16 cellular contexts compared by ENCODE assay signal in the genomic region with DNA sequence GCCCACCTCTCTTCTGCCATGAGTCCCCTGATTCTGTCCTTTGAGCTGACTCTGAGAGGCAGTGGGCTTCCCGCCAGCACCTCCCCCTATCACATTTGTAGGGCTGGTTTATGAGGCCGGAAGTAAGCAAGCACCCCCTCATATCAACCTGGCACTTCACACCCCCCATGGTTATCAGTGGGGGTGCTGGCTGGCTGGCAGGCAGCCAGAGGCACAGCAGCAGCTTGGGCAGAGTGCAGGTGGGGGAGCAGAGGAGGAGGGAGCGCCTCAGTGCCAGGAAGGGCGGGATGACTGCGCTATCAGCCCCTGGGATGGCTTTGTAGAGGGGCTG. TPM values are rescaled to one million over a fixed set of nuclear protein-coding genes. Genes with fewer than 3 reads are reported as not detected.
DNase-seq lines count a peak whose midpoint lies in the region; ATAC-seq, FAIRE-seq and TF ChIP-seq lines count a peak whose summit lies in the region.
"Had no signal": no experiment of that assay in that cellular context is flagged by ENCODE, and none has a peak within 500 bp of the region (broad histone marks: within the 10 kb centered on the region; RNA-seq: fewer than 3 reads in every experiment).

No MANE protein-coding gene starts in this region.

- TF ChIP-seq EP300 in K562 (IDR thresholded peaks at IDR 0.05; ENCODE audit: low read length): no peak

- intact Hi-C loops in K562 (cut with micrococcal nuclease): loop anchor here (5.0 kb wide), 1 partner anchor 123 kb away; no protein-coding TSS in a partner anchor

- no peak overlapping the region for H2BK20ac ChIP-seq in H9 (ENCODE audit: low read depth, low read length, poor library complexity, severe bottlenecking)

- no peak for TF ChIP-seq RAD21 in K562 (CRISPR knock-in tag; conservative IDR thresholded peaks at IDR 0.05 in 1 of 2, IDR thresholded peaks at IDR 0.05 in 1 of 2)

- no peak overlapping the region for H3K56ac ChIP-seq in H9 (ENCODE audit: insufficient read length, low read depth, low read length)

- H3K9ac ChIP-seq in H9 (ENCODE audit: extremely low read depth, insufficient read length, low read length) (no peak overlapping the region), K562 (ENCODE audit: insufficient read depth in 1 of 2, low read depth in 2 of 2, low read length in 2 of 2) (no peak overlapping the region)
- H3K9ac ChIP-seq: BLaER1 had no signal

- no peaks in the 10 kb centered on the region for H3K9me3 Mint-ChIP-seq in H9
- H3K9me3 Mint-ChIP-seq: activated naive CD4-positive, alpha-beta T cell treated with anti-CD3 and anti-CD28 coated beads, Interleukin-2, amount 50 U/mL, for 24 hours; effector memory CD8-positive, alpha-beta T cell had no signal

- TF ChIP-seq CTCF in H9 (conservative IDR thresholded peaks at IDR 0.05) (no peak), K562 (IDR thresholded peaks at IDR 0.05 in 2 of 3, conservative IDR thresholded peaks at IDR 0.05 in 1 of 3; ENCODE audit: insufficient read depth in 2 of 3, low read depth in 1 of 3, low read length in 3 of 3) (no peak)

- CTCF ChIA-PET in K562 (lab: Yijun Ruan, JAX; ENCODE audit: low intra/inter-chr PET ratio): no interaction called here

- H3K4me3 ChIP-seq in K562: no peak overlapping the region
- H3K4me3 ChIP-seq in effector memory CD4-positive, alpha-beta T cell (ENCODE audit: insufficient read depth, low read depth, low read length, poor library complexity, severe bottlenecking): no peak overlapping the region
- H3K4me3 ChIP-seq: BLaER1, cardiac muscle cell, left ventricle myocardium inferior, psoas muscle had no signal

- H3K14ac ChIP-seq in H9 (ENCODE audit: insufficient read depth, low read length): no peak overlapping the region

- H3K23me2 ChIP-seq in H9 (ENCODE audit: insufficient read length, low read depth, low read length, poor library complexity, severe bottlenecking): no peaks in the 10 kb centered on the region

- WGBS in H9 (ENCODE audit: extremely low coverage, insufficient read length, low lambda C conversion rate): no CpG with 5 or more reads among the region's 5 CpGs
- 95% methylated on average over 5 of the region's 5 CpGs for WGBS in K562 (ENCODE audit: insufficient coverage, low coverage, missing lambda C conversion rate)

- H4K91ac ChIP-seq in H9 (ENCODE audit: insufficient read length, low read depth, low read length): no peak overlapping the region

- FAIRE-seq in K562 (lab: Jason Lieb, UNC) (no peak), GM12892 (lab: Jason Lieb, UNC) (no peak)

- H3K27me3 ChIP-seq in H9 (ENCODE audit: insufficient read depth, low read length): no peaks in the 10 kb centered on the region
- H3K27me3 ChIP-seq in K562 (ENCODE audit: control insufficient read depth in 2 of 2, insufficient read depth in 2 of 2, low read length in 2 of 2): no peaks in the 10 kb centered on the region
- H3K27me3 ChIP-seq in effector memory CD4-positive, alpha-beta T cell (replicated peaks; ENCODE audit: control insufficient read depth, insufficient read depth, low read length, poor library complexity, severe bottlenecking): no peaks in the 10 kb centered on the region
- H3K27me3 ChIP-seq: BLaER1, cardiac muscle cell had no signal

- BruUV-seq in K562 (replicated peaks; lab: Mats Ljungman, UMichigan): no TSS peak

- in situ Hi-C loops in K562 (cut with MboI): no loop called here

- DNase-seq in COLO668 (lab: John Stamatoyannopoulos, UW; ENCODE audit: unreplicated experiment) (peak; percentile 87), H9 (no peak), NCI-H2196 (lab: John Stamatoyannopoulos, UW; ENCODE audit: unreplicated experiment) (peak; percentile 74), K562 (ENCODE audit: extremely low read depth in 1 of 4, low spot score in 3 of 4) (no peak), GM12892 (ENCODE audit: insufficient read length) (no peak), mesenteric fat pad (ENCODE audit: low spot score) (no peak)
- no peak for DNase-seq in effector memory CD4-positive, alpha-beta T cell
- DNase-seq: effector memory CD8-positive, alpha-beta T cell; H7; Karpas-422; left ventricle myocardium inferior; psoas muscle had no signal

- POLR2A ChIA-PET in K562 (lab: Yijun Ruan, JAX): interaction anchor here (0.6 to 1.2 kb wide), 4 partner anchors 17 to 223 kb away, joined by 3 to 4 read pairs (median 3); no protein-coding TSS in a partner anchor

- peaks cover 15 to 42% (median 21%) of the 10 kb centered on the region in 3 experiments for H3K36me3 Mint-ChIP-seq in H9 (ENCODE audit: insufficient read depth in 1 of 3, low read depth in 3 of 3)

- no peak overlapping the region for H4K8ac ChIP-seq in H9 (replicated peaks; ENCODE audit: insufficient read length, low read depth, low read length)

- H3K79me2 ChIP-seq in H9 (ENCODE audit: insufficient read depth, low read length) (no peaks in the 10 kb centered on the region), K562 (ENCODE audit: control insufficient read depth, insufficient read depth, low read length) (no peaks in the 10 kb centered on the region)

- H3K9me3 ChIP-seq in H9 (ENCODE audit: control insufficient read depth, low read depth, low read length) (no peaks in the 10 kb centered on the region), K562 (replicated peaks; ENCODE audit: control insufficient read depth, insufficient read depth, low read depth, low read length) (no peaks in the 10 kb centered on the region)
- no peaks in the 10 kb centered on the region for H3K9me3 ChIP-seq in effector memory CD4-positive, alpha-beta T cell (ENCODE audit: control insufficient read depth, low read length)
- H3K9me3 ChIP-seq: BLaER1, left ventricle myocardium inferior, psoas muscle had no signal

- no peaks in the 10 kb centered on the region for H4K20me1 ChIP-seq in H9 (ENCODE audit: control insufficient read depth, insufficient read depth, insufficient read length)
- no peaks in the 10 kb centered on the region; the same call in none of the 2 replicates for H4K20me1 ChIP-seq in K562 (replicated peaks; ENCODE audit: control insufficient read depth, insufficient read depth, low read length)
- H4K20me1 ChIP-seq: BLaER1 had no signal

- H2BK5ac ChIP-seq in H9 (ENCODE audit: insufficient read length, low read length): no peak overlapping the region

- H3K4ac ChIP-seq in H9 (ENCODE audit: low read depth, low read length): no peak overlapping the region

- H3K27me3 Mint-ChIP-seq in H9 (ENCODE audit: low read depth): no peaks in the 10 kb centered on the region
- H3K27me3 Mint-ChIP-seq: activated naive CD4-positive, alpha-beta T cell treated with anti-CD3 and anti-CD28 coated beads, Interleukin-2, amount 50 U/mL, for 24 hours; effector memory CD8-positive, alpha-beta T cell had no signal

- H3K36me3 ChIP-seq in K562 (ENCODE audit: control insufficient read depth, insufficient read depth, low read length): peaks cover 65% of the 10 kb centered on the region; the same call in 2 of the 3 replicates
- peaks cover 62% of the 10 kb centered on the region for H3K36me3 ChIP-seq in effector memory CD4-positive, alpha-beta T cell (ENCODE audit: control insufficient read depth, insufficient read depth, low read length)

- peaks cover 10 to 38% of the 10 kb centered on the region in 2 experiments for H3K4me1 Mint-ChIP-seq in H9

- no peaks in the 10 kb centered on the region for H3K9me1 ChIP-seq in K562 (ENCODE audit: control insufficient read depth, insufficient read depth, low read length)

- H2BK120ac ChIP-seq in H9 (ENCODE audit: low read depth, low read length, poor library complexity, severe bottlenecking): no peak overlapping the region

- peak overlapping the region in 2 of 3 experiments; percentile 65 to 74; a peak in 3 of 7 replicates for H3K27ac Mint-ChIP-seq in H9
- H3K27ac Mint-ChIP-seq: activated naive CD4-positive, alpha-beta T cell treated with anti-CD3 and anti-CD28 coated beads, Interleukin-2, amount 50 U/mL, for 24 hours had no signal

- no peak overlapping the region for H3K18ac ChIP-seq in H9 (ENCODE audit: insufficient read length, low read depth, low read length)

- H3K79me1 ChIP-seq in H9 (ENCODE audit: insufficient read depth, low read depth, low read length, poor library complexity, severe bottlenecking): no peaks in the 10 kb centered on the region

- no peak overlapping the region for H2AFZ ChIP-seq in H9 (ENCODE audit: low read length)
- H2AFZ ChIP-seq in K562 (ENCODE audit: low read depth, low read length): no peak overlapping the region

- H4K5ac ChIP-seq in H9 (ENCODE audit: insufficient read length, low read depth, low read length): no peak overlapping the region

- H3K27ac ChIP-seq in H9 (ENCODE audit: insufficient read length, low read depth, low read length) (no peak overlapping the region), K562 (ENCODE audit: extremely low read depth, low read depth, low read length) (no peak overlapping the region)
- no peak overlapping the region for H3K27ac ChIP-seq in effector memory CD4-positive, alpha-beta T cell (ENCODE audit: insufficient read depth, low read length, poor library complexity, severe bottlenecking)
- H3K27ac ChIP-seq: BLaER1, cardiac muscle cell, left ventricle myocardium inferior, psoas muscle had no signal

- H2BK12ac ChIP-seq in H9 (ENCODE audit: insufficient read length, low read depth, low read length): no peak overlapping the region

- H3K23ac ChIP-seq in H9 (ENCODE audit: insufficient read length, low read depth, low read length): no peak overlapping the region

- H3K4me1 ChIP-seq in H9 (ENCODE audit: insufficient read depth, low read length): no peaks in the 10 kb centered on the region
- peaks cover 0 to 4% of the 10 kb centered on the region in 2 experiments; a peak in 1 of 5 replicates for H3K4me1 ChIP-seq in K562 (replicated peaks in 1 of 2; ENCODE audit: control insufficient read depth in 2 of 2, insufficient read depth in 2 of 2, low read length in 2 of 2)
- no peaks in the 10 kb centered on the region for H3K4me1 ChIP-seq in effector memory CD4-positive, alpha-beta T cell (ENCODE audit: control insufficient read depth, insufficient read depth, low read length, poor library complexity, severe bottlenecking)
- H3K4me1 ChIP-seq: BLaER1, psoas muscle had no signal

- no peak overlapping the region for H3K4me3 Mint-ChIP-seq in H9
- H3K4me3 Mint-ChIP-seq: activated naive CD4-positive, alpha-beta T cell treated with anti-CD3 and anti-CD28 coated beads, Interleukin-2, amount 50 U/mL, for 24 hours; effector memory CD8-positive, alpha-beta T cell had no signal

- ATAC-seq in K562: no peak
- no peak for ATAC-seq in GM21447 (IDR thresholded peaks at IDR 0.05; ENCODE audit: unreplicated experiment)
- ATAC-seq: effector memory CD8-positive, alpha-beta T cell; psoas muscle had no signal

- TF ChIP-seq POLR2A in K562 (conservative IDR thresholded peaks at IDR 0.05) (no peak), GM12892 (IDR thresholded peaks at IDR 0.05; ENCODE audit: low read depth, low read length) (no peak)

- H3K4me2 ChIP-seq in H9 (ENCODE audit: insufficient read depth, insufficient read length, low read length): no peak overlapping the region
- no peak overlapping the region for H3K4me2 ChIP-seq in K562 (ENCODE audit: insufficient read depth, low read length)
- H3K4me2 ChIP-seq: BLaER1 had no signal

- H2BK15ac ChIP-seq in H9 (ENCODE audit: low read depth, low read length): no peak overlapping the region

- H3T11ph ChIP-seq in H9 (ENCODE audit: low read length): no peak overlapping the region

- no peak overlapping the region for H2AK5ac ChIP-seq in H9 (ENCODE audit: insufficient read length, low read length)

RNA-seq across cellular contexts. Expression of a gene that starts 22.9 kb away (rescaled TPM):
- 1.0 and 1.1 TPM in 2 replicates for total RNA-seq in H9 (2021)
- total RNA-seq in K562 (2011; cell fraction: chromatin; rRNA removed; ENCODE audit: low replicate concordance): 1.0 and 3.7 TPM in 2 replicates
- 1.6 and 4.0 TPM in 2 replicates for total RNA-seq in K562 (2011; cell fraction: nucleolus; rRNA removed)
- total RNA-seq in K562 (2011; cell fraction: nucleoplasm; rRNA removed): 1.2 TPM in 2 replicates
- total RNA-seq in K562 (2014; rRNA removed): 0.73 and 1.3 TPM in 2 replicates
- 0.19 and 0.22 TPM in 2 replicates for total RNA-seq in K562 (2014; rRNA removed; fragmentation: Illumina TruSeq; extraction: Trizol)
- 0.22 and 0.49 TPM in 2 replicates for total RNA-seq in K562 (2015; rRNA removed; fragmentation: Illumina TruSeq; extraction: Trizol)
- total RNA-seq in K562 (2021): 0.89 and 1.0 TPM in 2 replicates
- polyA plus RNA-seq in K562 (2011; rRNA removed): 0.62 and 0.74 TPM in 2 replicates
- 0.84 and 2.3 TPM in 2 replicates for polyA plus RNA-seq in K562 (2011; cell fraction: cytosol; rRNA removed)
- polyA plus RNA-seq in K562 (2011; cell fraction: nucleus; rRNA removed): 0.60 and 1.5 TPM in 2 replicates
- polyA plus RNA-seq in K562 (2012): 0.35 and 0.68 TPM in 2 replicates
- polyA plus RNA-seq in K562 (2014; fragmentation: Illumina TruSeq; extraction: Trizol): 0.40 and 0.76 TPM in 2 replicates
- polyA plus RNA-seq in K562 (2014; fragmentation: Nextera tagmentation; extraction: Ambion mirVana): not detected
- 0.33 and 0.58 TPM in 2 replicates for polyA plus RNA-seq in K562 (2014; rRNA removed)
- polyA minus RNA-seq in K562 (2011; rRNA and poly(A)+ RNA removed): 0.42 and 1.1 TPM in 2 replicates
- polyA minus RNA-seq in K562 (2011; cell fraction: cytosol; rRNA and poly(A)+ RNA removed): 1.6 TPM in 1 of 2 replicates, not detected in the other
- 0.89 and 2.6 TPM in 2 replicates for polyA minus RNA-seq in K562 (2011; cell fraction: nucleus; rRNA and poly(A)+ RNA removed)
- polyA plus RNA-seq in GM12892 (2012; ENCODE audit: missing spikeins): not detected
- total RNA-seq in mesenteric fat pad: not detected
- total RNA-seq: left ventricle myocardium inferior, psoas muscle had no signal
- polyA plus RNA-seq: cardiac muscle cell, psoas muscle had no signal

RNA-seq across cellular contexts. Expression of a gene that starts 33.0 kb away (rescaled TPM):
- total RNA-seq in H9 (2021) (392 and 407 TPM in 2 replicates), K562 (2014; rRNA removed) (478 and 553 TPM in 2 replicates), K562 (2014; rRNA removed; fragmentation: Illumina TruSeq; extraction: Trizol) (91.5 and 123 TPM in 2 replicates), K562 (2015; rRNA removed; fragmentation: Illumina TruSeq; extraction: Trizol) (269 and 279 TPM in 2 replicates), K562 (2021) (396 and 429 TPM in 2 replicates), mesenteric fat pad (13.9 TPM)
- total RNA-seq in K562 (2011; cell fraction: chromatin; rRNA removed; ENCODE audit: low replicate concordance): 91.4 and 271 TPM in 2 replicates
- 402 and 460 TPM in 2 replicates for total RNA-seq in K562 (2011; cell fraction: nucleolus; rRNA removed)
- total RNA-seq in K562 (2011; cell fraction: nucleoplasm; rRNA removed): 333 and 334 TPM in 2 replicates
- polyA plus RNA-seq in K562 (2011; rRNA removed) (343 and 350 TPM in 2 replicates), K562 (2014; fragmentation: Illumina TruSeq; extraction: Trizol) (661 and 667 TPM in 2 replicates), K562 (2014; fragmentation: Nextera tagmentation; extraction: Ambion mirVana) (10 to 100 TPM; 20.7 to 61.7 TPM), K562 (2014; rRNA removed) (700 and 703 TPM in 2 replicates)
- 540 and 788 TPM in 2 replicates for polyA plus RNA-seq in K562 (2011; cell fraction: cytosol; rRNA removed)
- 206 and 271 TPM in 2 replicates for polyA plus RNA-seq in K562 (2011; cell fraction: nucleus; rRNA removed)
- 413 and 460 TPM in 2 replicates for polyA plus RNA-seq in K562 (2012)
- polyA minus RNA-seq in K562 (2011; rRNA and poly(A)+ RNA removed): 33.7 and 59.6 TPM in 2 replicates
- polyA minus RNA-seq in K562 (2011; cell fraction: cytosol; rRNA and poly(A)+ RNA removed): 108 and 146 TPM in 2 replicates
- polyA minus RNA-seq in K562 (2011; cell fraction: nucleus; rRNA and poly(A)+ RNA removed): 24.1 and 38.4 TPM in 2 replicates
- polyA plus RNA-seq in GM12892 (2012; ENCODE audit: missing spikeins): 6.6 TPM

Comparison
In these comparisons a context has a peak if more than half of its experiments do, and no peak if none do; other contexts are left out.
1. DNase-seq: peak in COLO668 (single experiment) and NCI-H2196 (single experiment); none in H9 (single experiment), K562 (0 of 4), GM12892 (single experiment), effector memory CD4-positive, alpha-beta T cell (0 of 3) and mesenteric fat pad (single experiment).